ENCODE assay signal across 8 cellular contexts in the genomic region with DNA sequence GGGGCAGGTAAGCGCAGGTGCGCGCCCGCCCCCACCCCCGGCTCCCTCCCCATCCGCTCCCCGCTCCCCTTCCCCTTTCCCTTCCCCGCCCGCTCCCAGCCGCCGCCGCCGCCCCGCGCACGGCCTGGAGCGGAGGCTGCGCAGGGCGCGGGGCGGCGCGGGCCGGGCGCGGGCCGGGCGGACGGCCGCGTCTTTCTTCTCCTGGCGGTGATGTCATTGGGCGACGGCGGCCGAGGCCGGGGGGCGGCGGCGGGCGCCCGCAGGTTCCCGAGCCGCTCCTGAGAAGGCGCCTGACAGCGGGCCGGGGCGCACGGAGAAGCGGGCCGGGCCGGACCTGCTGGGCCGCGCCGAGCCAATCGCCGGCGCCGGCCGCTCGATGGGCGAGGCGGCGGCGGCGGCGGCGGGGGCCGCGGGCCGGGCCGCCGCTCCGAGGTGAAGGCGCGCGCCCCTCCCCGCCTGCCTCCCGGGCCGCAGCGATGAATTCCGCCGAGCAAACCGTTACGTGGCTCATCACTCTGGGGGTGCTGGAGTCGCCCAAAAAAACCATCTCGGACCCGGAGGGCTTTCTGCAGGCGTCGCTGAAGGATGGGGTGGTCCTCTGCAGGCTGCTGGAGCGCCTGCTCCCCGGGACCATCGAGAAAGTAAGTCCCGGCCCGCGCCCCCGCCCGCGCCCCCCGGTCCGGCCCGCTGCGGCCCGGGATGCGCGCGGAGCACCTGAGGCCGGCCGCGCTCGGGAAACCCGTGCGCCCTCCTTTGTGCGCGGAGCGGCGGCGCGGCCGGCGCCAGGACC. TPM values are rescaled to one million over a fixed set of nuclear protein-coding genes. Genes with fewer than 3 reads are reported as not detected.
DNase-seq lines count a peak whose midpoint lies in the region; ATAC-seq, FAIRE-seq and TF ChIP-seq lines count a peak whose summit lies in the region.

A gene with protein sequence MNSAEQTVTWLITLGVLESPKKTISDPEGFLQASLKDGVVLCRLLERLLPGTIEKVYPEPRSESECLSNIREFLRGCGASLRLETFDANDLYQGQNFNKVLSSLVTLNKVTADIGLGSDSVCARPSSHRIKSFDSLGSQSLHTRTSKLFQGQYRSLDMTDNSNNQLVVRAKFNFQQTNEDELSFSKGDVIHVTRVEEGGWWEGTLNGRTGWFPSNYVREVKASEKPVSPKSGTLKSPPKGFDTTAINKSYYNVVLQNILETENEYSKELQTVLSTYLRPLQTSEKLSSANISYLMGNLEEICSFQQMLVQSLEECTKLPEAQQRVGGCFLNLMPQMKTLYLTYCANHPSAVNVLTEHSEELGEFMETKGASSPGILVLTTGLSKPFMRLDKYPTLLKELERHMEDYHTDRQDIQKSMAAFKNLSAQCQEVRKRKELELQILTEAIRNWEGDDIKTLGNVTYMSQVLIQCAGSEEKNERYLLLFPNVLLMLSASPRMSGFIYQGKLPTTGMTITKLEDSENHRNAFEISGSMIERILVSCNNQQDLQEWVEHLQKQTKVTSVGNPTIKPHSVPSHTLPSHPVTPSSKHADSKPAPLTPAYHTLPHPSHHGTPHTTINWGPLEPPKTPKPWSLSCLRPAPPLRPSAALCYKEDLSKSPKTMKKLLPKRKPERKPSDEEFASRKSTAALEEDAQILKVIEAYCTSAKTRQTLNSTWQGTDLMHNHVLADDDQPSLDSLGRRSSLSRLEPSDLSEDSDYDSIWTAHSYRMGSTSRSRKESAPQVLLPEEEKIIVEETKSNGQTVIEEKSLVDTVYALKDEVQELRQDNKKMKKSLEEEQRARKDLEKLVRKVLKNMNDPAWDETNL (plus strand): TSS at position 260 of the 790 bp plus-strand sequence. CDS start 217 bp downstream, at position 477.

- POLR2A ChIA-PET in PC-3 (lab: Charles Lee; ENCODE audit: unreplicated experiment), result no interaction called here

- FAIRE-seq in GM12892 (lab: Jason Lieb, UNC), result no peak

- no peak within 1 kb of the TSS for H3K27ac ChIP-seq in PC-3 (ENCODE audit: low read length)
- H3K27ac ChIP-seq in lung (ENCODE audit: low read depth in 1 of 2, low read length in 1 of 2), result peak within 1 kb of the TSS; percentile 51 to 75
- peak within 1 kb of the TSS; percentile 89 to 92 for H3K27ac ChIP-seq in thoracic aorta

- H3K4me2 ChIP-seq in PC-3 (ENCODE audit: low read length), result peak within 1 kb of the TSS; percentile 91

- CTCF ChIA-PET in PC-3 (lab: Charles Lee), result no interaction called here

- H3K9ac ChIP-seq in PC-3 (ENCODE audit: low read length), result no peak within 1 kb of the TSS

- no peaks in the 10 kb centered on the region for H3K36me3 ChIP-seq in PC-3 (ENCODE audit: low read depth, low read length)
- H3K36me3 ChIP-seq in lung (ENCODE audit: control insufficient read depth in 2 of 2, insufficient read depth in 2 of 2, low read length in 2 of 2), result no peaks in the 10 kb centered on the region
- H3K36me3 ChIP-seq in thoracic aorta, result no peaks in the 10 kb centered on the region

- no peaks in the 10 kb centered on the region for H3F3A ChIP-seq in PC-3 (ENCODE audit: low read length, unreplicated experiment)

- no peaks in the 10 kb centered on the region for H3K9me2 ChIP-seq in PC-3 (replicated peaks; ENCODE audit: low read length)

- DNase-seq in 8988T, result peak; percentile 62
- no peak for DNase-seq in PC-3
- peak in 1 of 2 donors; percentile 11 for DNase-seq in dermis microvascular lymphatic vessel endothelial cell (ENCODE audit: low read depth in 2 of 2)
- no peak for DNase-seq in lung (ENCODE audit: low spot score)
- no peak for DNase-seq in thoracic aorta (ENCODE audit: low spot score)
- DNase-seq in effector CD8-positive, alpha-beta T cell (lab: John Stamatoyannopoulos, UW), result no peak
- no peak for DNase-seq in GM12892 (ENCODE audit: insufficient read length)

- peak within 1 kb of the TSS; percentile 75 for H2AFZ ChIP-seq in PC-3 (ENCODE audit: low read length)

- no TSS peak for BruUV-seq in PC-3 (replicated peaks; lab: Mats Ljungman, UMichigan)

- TF ChIP-seq CTCF in PC-3 (conservative IDR thresholded peaks at IDR 0.05; ENCODE audit: low read depth, low read length), result no peak
- TF ChIP-seq CTCF in lung (IDR thresholded peaks at IDR 0.05; ENCODE audit: control extremely low read depth, extremely low read depth), result no peak
- TF ChIP-seq CTCF in thoracic aorta (IDR thresholded peaks at IDR 0.05), result no peak

- WGBS in lung, 2 donors, result 0 to 1% methylated on average over 34 to 121 of the region's 121 CpGs

- H3K4me1 ChIP-seq in PC-3 (ENCODE audit: insufficient read depth, low read length) (peaks cover 3% of the 10 kb centered on the region; the same call in 1 of the 2 replicates), lung (ENCODE audit: control insufficient read depth in 2 of 2, insufficient read depth in 2 of 2, low read length in 2 of 2) (peaks cover 0 to 4% of the 10 kb centered on the region in 2 donors), thoracic aorta (ENCODE audit: control insufficient read depth in 1 of 2, low read depth in 2 of 2) (peaks cover 2 to 45% of the 10 kb centered on the region in 2 donors)

- peak within 1 kb of the TSS; percentile 71 for H3K4me3 ChIP-seq in PC-3 (ENCODE audit: low read length)
- peak within 1 kb of the TSS; percentile 48 for H3K4me3 ChIP-seq in lung
- peak within 1 kb of the TSS; percentile 76 for H3K4me3 ChIP-seq in thoracic aorta

- peaks cover 86% of the 10 kb centered on the region for H3K27me3 ChIP-seq in PC-3 (ENCODE audit: low read length)
- no peaks in the 10 kb centered on the region for H3K27me3 ChIP-seq in lung (ENCODE audit: control insufficient read depth, insufficient read depth)
- H3K27me3 ChIP-seq in thoracic aorta (replicated peaks; ENCODE audit: insufficient read depth), result no peaks in the 10 kb centered on the region

- H3K9me3 ChIP-seq in PC-3 (ENCODE audit: low read length), result no peaks in the 10 kb centered on the region
- peaks cover 2 to 4% of the 10 kb centered on the region in 2 donors for H3K9me3 ChIP-seq in lung (ENCODE audit: control insufficient read depth in 2 of 2, insufficient read depth in 1 of 2, low read length in 1 of 2)
- no peaks in the 10 kb centered on the region for H3K9me3 ChIP-seq in thoracic aorta

- intact Hi-C loops in PC-3 (cut with micrococcal nuclease), result no loop called here

- ATAC-seq in GM18511 (IDR thresholded peaks at IDR 0.05; ENCODE audit: unreplicated experiment) (peak; percentile 33), PC-3 (peak; percentile 23), lung (ENCODE audit: insufficient read depth, low FRiP score) (no peak), thoracic aorta (ENCODE audit: insufficient number of reproducible peaks, low FRiP score, low read depth) (peak; percentile 32)

- no peak for TF ChIP-seq POLR2A in GM12892 (IDR thresholded peaks at IDR 0.05; ENCODE audit: low read depth, low read length)

- no peaks in the 10 kb centered on the region for H3K79me2 ChIP-seq in PC-3 (ENCODE audit: low read length)

- H4K20me1 ChIP-seq in PC-3 (ENCODE audit: low read length), result no peaks in the 10 kb centered on the region

RNA-seq across cellular contexts. Expression of the gene that starts here (rescaled TPM):
- total RNA-seq in PC-3 (2014; rRNA removed) (14.7 and 25.9 TPM in 2 replicates), dermis microvascular lymphatic vessel endothelial cell (227 and 250 TPM in 2 replicates), lung (100 to 1,000 TPM in 1 of 2 donors, 10 to 100 TPM in 1; 54.6 to 143 TPM), thoracic aorta (100 to 1,000 TPM; 117 to 152 TPM)
- polyA plus RNA-seq in lung, result 10 to 100 TPM; 20.9 to 21.1 TPM
- polyA plus RNA-seq in GM12892 (2012; ENCODE audit: missing spikeins), result 52.8 TPM
